29 cellular contexts compared by ENCODE assay signal in genomic region chr5:158224200-158224599, GRCh38.
A peak's percentile ranks its signal among the peaks of the same experiment; 100 is the strongest.
DNase-seq lines count a peak whose midpoint lies in the region; ATAC-seq and TF ChIP-seq lines count a peak whose summit lies in the region.
"Had no signal": no experiment of that assay in that cellular context is flagged by ENCODE, and none has a peak within 500 bp of the region (broad histone marks: within the 10 kb centered on the region; RNA-seq: fewer than 3 reads in every experiment).

No MANE protein-coding gene starts in this region.

- ATAC-seq in GM19035 (IDR thresholded peaks at IDR 0.05; ENCODE audit: unreplicated experiment) = no peak
- ATAC-seq: CD8-positive, alpha-beta T cell; GM23338; K562; left cardiac atrium; psoas muscle; stimulated activated effector memory CD8-positive, alpha-beta T cell treated with anti-CD3 and anti-CD28 coated beads, Interleukin-12 subunit alpha, Interleukin-12 subunit beta, amount 100 ng/mL, for 72 hours had no signal

- no peaks in the 10 kb centered on the region for H4K20me1 ChIP-seq in osteoblast (ENCODE audit: insufficient read depth, low read length)

- H3K4me1 ChIP-seq in osteoblast (ENCODE audit: insufficient read depth, low read length) = no peaks in the 10 kb centered on the region
- H3K4me1 ChIP-seq: Peyer's patch, psoas muscle had no signal

- DNase-seq in Ammon's horn (ENCODE audit: low spot score) (peak; percentile 23), NOMO-1 (lab: John Stamatoyannopoulos, UW; ENCODE audit: unreplicated experiment in 2 of 2) (peak; percentile 80 to 98), globus pallidus (ENCODE audit: low spot score) (peak; percentile 26), osteoblast (ENCODE audit: insufficient read length, low spot score, missing footprints) (peak; percentile 15), NCI-H1105 (lab: John Stamatoyannopoulos, UW) (no peak), islet precursor cell (no peak)
- DNase-seq in stimulated activated CD4-positive, alpha-beta T cell treated with anti-CD3 and anti-CD28 coated beads, Interleukin-4, amount 100 ng/mL, for 4 hours = no peak
- DNase-seq: activated CD4-positive, alpha-beta T cell treated with anti-CD3 and anti-CD28 coated beads for 4 hours; activated CD8-positive, alpha-beta memory T cell treated with anti-CD3 and anti-CD28 coated beads for 24 hours; activated effector memory CD4-positive, alpha-beta T cell treated with Interleukin-2 at 50 U/mL for 16 hours; activated naive CD8-positive, alpha-beta T cell treated with anti-CD3 and anti-CD28 coated beads for 36 hours; anterior cingulate cortex; CD8-positive, alpha-beta T cell; hypothalamus; left cardiac atrium; mesenchymal stem cell; NCI-H2029; NCI-H524 treated with DMSO at 0.1 percent for 48 hours; Peyer's patch; psoas muscle; SHP77; stimulated activated CD4-positive, alpha-beta T cell treated with anti-CD3 and anti-CD28 coated beads, Interleukin-15, amount 100 ng/mL, for 24 hours; SW 1271; T1000; WERI-Rb-1 had no signal

- H3K27ac ChIP-seq in osteoblast (ENCODE audit: low read depth, low read length) = no peak overlapping the region
- H3K27ac ChIP-seq: Peyer's patch, psoas muscle, WERI-Rb-1 had no signal

- H3K27me3 ChIP-seq in osteoblast (ENCODE audit: insufficient read depth, low read length) = no peaks in the 10 kb centered on the region
- H3K27me3 ChIP-seq: Peyer's patch had no signal

- no peaks in the 10 kb centered on the region for H3K79me2 ChIP-seq in osteoblast (ENCODE audit: insufficient read depth, low read length)

- no peaks in the 10 kb centered on the region for H3K36me3 ChIP-seq in osteoblast (ENCODE audit: insufficient read depth, low read length)
- H3K36me3 ChIP-seq: Peyer's patch, WERI-Rb-1 had no signal

- no peak overlapping the region for H2AFZ ChIP-seq in osteoblast (ENCODE audit: low read length)
- H2AFZ ChIP-seq: GM23338 had no signal

- TF ChIP-seq CTCF in osteoblast (IDR thresholded peaks at IDR 0.05; ENCODE audit: extremely low read depth, low read depth, low read length) = no peak

- no peaks in the 10 kb centered on the region for H3K9me3 ChIP-seq in osteoblast (ENCODE audit: low read depth, low read length)
- H3K9me3 ChIP-seq: Peyer's patch, psoas muscle had no signal

- no peak overlapping the region for H3K4me2 ChIP-seq in osteoblast (ENCODE audit: insufficient read depth, low read length)
- H3K4me2 ChIP-seq: GM23338 had no signal

- no peak overlapping the region for H3K4me3 ChIP-seq in osteoblast (ENCODE audit: insufficient read depth, low read length)
- H3K4me3 ChIP-seq: GM23338, K562, Peyer's patch, psoas muscle had no signal

Comparison
In these comparisons a context has a peak if more than half of its experiments do, and no peak if none do; other contexts are left out.
1. DNase-seq: peak in Ammon's horn (single experiment), NOMO-1 (2 of 2), globus pallidus (single experiment) and osteoblast (single experiment); none in stimulated activated CD4-positive, alpha-beta T cell treated with anti-CD3 and anti-CD28 coated beads, Interleukin-4, amount 100 ng/mL, for 4 hours (0 of 2), NCI-H1105 (single experiment) and islet precursor cell (single experiment).